Comparison of ENCODE assay signal across 26 cellular contexts in genomic region chr2:51722311-51722710, GRCh38.
A peak's percentile ranks its signal among the peaks of the same experiment; 100 is the strongest.
DNase-seq lines count a peak whose midpoint lies in the region; ATAC-seq and TF ChIP-seq lines count a peak whose summit lies in the region.
"Had no signal": no experiment of that assay in that cellular context is flagged by ENCODE, and none has a peak within 500 bp of the region (broad histone marks: within the 10 kb centered on the region; RNA-seq: fewer than 3 reads in every experiment).

No MANE protein-coding gene starts in this region.

- no peaks in the 10 kb centered on the region for H3K36me3 ChIP-seq in ACC112 (ENCODE audit: insufficient read depth, low read length)
- H3K36me3 ChIP-seq: BLaER1 treated with 17β-estradiol and CSF1 and Interleukin-3, amounts not matched to agents 10 nM and 100 nM; right atrium auricular region; stomach had no signal

- TF ChIP-seq CTCF in astrocyte of the spinal cord (IDR thresholded peaks at IDR 0.05; ENCODE audit: low read depth, low read length) (no peak), fibroblast of pulmonary artery (IDR thresholded peaks at IDR 0.05; ENCODE audit: low read length, missing control alignments) (no peak)

- in situ Hi-C loops in astrocyte of the spinal cord (cut with HindIII; ENCODE audit: low sequenced_read_pairs), result no loop called here

- peaks cover 16% of the 10 kb centered on the region for H3K4me1 ChIP-seq in ACC112 (ENCODE audit: control insufficient read depth, insufficient read depth, low read length, unreplicated experiment)
- H3K4me1 ChIP-seq: BLaER1 treated with 17β-estradiol and CSF1 and Interleukin-3, amounts not matched to agents 10 nM and 100 nM; right atrium auricular region; stomach had no signal

- no peaks in the 10 kb centered on the region for H3K27me3 ChIP-seq in ACC112 (ENCODE audit: insufficient read depth, low read length)
- H3K27me3 ChIP-seq: BLaER1 treated with 17β-estradiol and CSF1 and Interleukin-3, amounts not matched to agents 10 nM and 100 nM; right atrium auricular region; stomach had no signal

- no peak for ATAC-seq in HG02885 (IDR thresholded peaks at IDR 0.05; ENCODE audit: poor library complexity, unreplicated experiment)
- ATAC-seq: activated naive CD8-positive, alpha-beta T cell treated with anti-CD3 and anti-CD28 coated beads, Interleukin-2, amount 50 U/mL, for 24 hours; HCT116 had no signal

- H2AFZ ChIP-seq in ACC112 (ENCODE audit: low read length, unreplicated experiment), result no peak overlapping the region

- H3K4me3 ChIP-seq in ACC112 (ENCODE audit: low read depth, low read length), result no peak overlapping the region
- no peak overlapping the region for H3K4me3 ChIP-seq in astrocyte of the spinal cord (ENCODE audit: low read depth, low read length)
- H3K4me3 ChIP-seq in fibroblast of pulmonary artery (replicated peaks; ENCODE audit: low read depth, low read length), result no peak overlapping the region
- H3K4me3 ChIP-seq: BLaER1 treated with 17β-estradiol and CSF1 and Interleukin-3, amounts not matched to agents 10 nM and 100 nM; dorsolateral prefrontal cortex; right atrium auricular region; stomach had no signal

- H3K27ac ChIP-seq in ACC112 (ENCODE audit: low read depth, low read length), result peak overlapping the region; percentile 17; the same call in 1 of the 2 replicates
- H3K27ac ChIP-seq: BLaER1 treated with 17β-estradiol and CSF1 and Interleukin-3, amounts not matched to agents 10 nM and 100 nM; dorsolateral prefrontal cortex; right atrium auricular region; stomach had no signal

- no peaks in the 10 kb centered on the region for H3K79me2 ChIP-seq in ACC112 (ENCODE audit: control insufficient read depth, insufficient read depth, low read length, unreplicated experiment)

- peak; percentile 3 for DNase-seq in HPDE6-E6E7 (ENCODE audit: extremely low spot score)
- peak; percentile 70 for DNase-seq in astrocyte of the spinal cord (ENCODE audit: low read depth, low spot score)
- peak; percentile 64 for DNase-seq in fibroblast of pulmonary artery (ENCODE audit: low read depth)
- no peak for DNase-seq in NCI-H524 treated with DMSO at 0.1 percent for 48 hours (lab: John Stamatoyannopoulos, UW)
- no peak for DNase-seq in SW480 (ENCODE audit: low spot score)
- DNase-seq in stimulated activated CD4-positive, alpha-beta T cell treated with anti-CD3 and anti-CD28 coated beads, Interleukin-2, amount 100 ng/mL, for 24 hours, result no peak
- DNase-seq: activated CD4-positive, alpha-beta memory T cell treated with anti-CD3 and anti-CD28 coated beads, Interleukin-2, amount 10 ng/mL, durations not matched to agents 7 days and 5 days; activated effector memory CD4-positive, alpha-beta T cell treated with anti-CD3 and anti-CD28 coated beads, Interleukin-2, amount 50 U/mL, for 16 hours; activated naive CD8-positive, alpha-beta T cell treated with anti-CD3 and anti-CD28 coated beads, Interleukin-2, amount 50 U/mL, for 24 hours; activated T-cell treated with anti-CD3 and anti-CD28 coated beads for 4 hours; Calu3; central memory CD4-positive, alpha-beta T cell; dorsolateral prefrontal cortex; Kasumi-1; naive B cell; NCI-H1092; NCI-H1930; NCI-H2227 treated with DMSO at 0.1 percent for 48 hours; OCI-M1; SHP77; stomach had no signal

Comparison
In these comparisons a context has a peak if more than half of its experiments do, and no peak if none do; other contexts are left out.
1. DNase-seq: peak in HPDE6-E6E7 (single experiment), astrocyte of the spinal cord (single experiment) and fibroblast of pulmonary artery (single experiment); none in NCI-H524 treated with DMSO at 0.1 percent for 48 hours (single experiment), SW480 (single experiment) and stimulated activated CD4-positive, alpha-beta T cell treated with anti-CD3 and anti-CD28 coated beads, Interleukin-2, amount 100 ng/mL, for 24 hours (0 of 2).